31 cellular contexts compared by ENCODE assay signal in genomic region chr4:15240764-15241163, GRCh38.
A peak's percentile ranks its signal among the peaks of the same experiment; 100 is the strongest.
DNase-seq lines count a peak whose midpoint lies in the region; ATAC-seq, FAIRE-seq and TF ChIP-seq lines count a peak whose summit lies in the region.
"Had no signal": no experiment of that assay in that cellular context is flagged by ENCODE, and none has a peak within 500 bp of the region (broad histone marks: within the 10 kb centered on the region; RNA-seq: fewer than 3 reads in every experiment).

No MANE protein-coding gene starts in this region.

- no peak overlapping the region for H2AFZ ChIP-seq in keratinocyte (ENCODE audit: control insufficient read depth, low read length)
- H2AFZ ChIP-seq: hepatocyte had no signal

- dilution Hi-C loops in keratinocyte (cut with MboI; ENCODE audit: extremely low pct_ligation_motif_present, low sequenced_read_pairs), result loop anchor here (25.0 kb wide), 1 partner anchor 222 kb away; the partner anchor contains the start of gene CC2D2A

- FAIRE-seq in keratinocyte (lab: Jason Lieb, UNC), result peak; percentile 74
- FAIRE-seq: A549, D721Med, GM19239, H54 had no signal

- intact Hi-C loops in lower leg skin (cut with DNase I; ENCODE audit: low total_unique reads), result no loop called here

- in situ Hi-C loops in brain microvascular endothelial cell (cut with HindIII; ENCODE audit: low pct_ligation_motif_present, low sequenced_read_pairs), result loop anchor here (25.0 kb wide), 1 partner anchor 222 kb away; the partner anchor contains the start of gene CC2D2A

- 74 to 75% methylated on average over 3 of the region's 3 CpGs for WGBS in lower leg skin, 2 donors

- no peak for ATAC-seq in GM21447 (IDR thresholded peaks at IDR 0.05; ENCODE audit: unreplicated experiment)
- ATAC-seq: A549, left lobe of liver had no signal

- no peaks in the 10 kb centered on the region for H3K4me1 ChIP-seq in keratinocyte (ENCODE audit: control insufficient read depth, extremely low read depth, insufficient read depth, low read length)
- H3K4me1 ChIP-seq: A549, Peyer's patch had no signal

- H3K79me2 ChIP-seq in keratinocyte (ENCODE audit: control insufficient read depth, insufficient read depth, low read length), result no peaks in the 10 kb centered on the region
- H3K79me2 ChIP-seq: hepatocyte had no signal

- H3K36me3 ChIP-seq in brain microvascular endothelial cell (replicated peaks), result no peaks in the 10 kb centered on the region
- H3K36me3 ChIP-seq in keratinocyte (ENCODE audit: control insufficient read depth in 2 of 2, extremely low read depth in 1 of 2, insufficient read depth in 2 of 2, low read length in 2 of 2), result no peaks in the 10 kb centered on the region
- H3K36me3 ChIP-seq: gastroesophageal sphincter, Peyer's patch, spleen, thoracic aorta, vagina had no signal

- H3K4me2 ChIP-seq in keratinocyte (ENCODE audit: control insufficient read depth, extremely low read depth, insufficient read depth, low read depth, low read length), result no peak overlapping the region
- H3K4me2 ChIP-seq: A549, hepatocyte, KMS-11 had no signal

- DNase-seq in EL (peak; percentile 5), NB4 (ENCODE audit: low read depth) (peak; percentile 24), brain microvascular endothelial cell (peak; percentile 82), keratinocyte (ENCODE audit: low read depth, low spot score) (no peak), middle frontal gyrus (ENCODE audit: extremely low spot score, low spot score) (no peak), NCI-H1930 (lab: John Stamatoyannopoulos, UW) (no peak), lower leg skin (ENCODE audit: low spot score in 2 of 2) (no peak)
- DNase-seq: activated CD4-positive, alpha-beta T cell treated with anti-CD3 and anti-CD28 coated beads for 48 hours; caudate nucleus; CD4-positive, CD25-positive, alpha-beta regulatory T cell; DND-41; mesendoderm; NCI-H1436 treated with DMSO at 0.1 percent for 48 hours; NCI-H446; NCI-H748 treated with DMSO at 0.1 percent for 48 hours; Peyer's patch; right cardiac atrium; SIG-M5; spleen; stimulated activated CD4-positive, alpha-beta T cell treated with anti-CD3 and anti-CD28 coated beads, Interleukin-2, amount 100 ng/mL, for 24 hours had no signal

- no peaks in the 10 kb centered on the region for H3K9me1 ChIP-seq in keratinocyte (ENCODE audit: control insufficient read depth, extremely low read depth, insufficient read depth, low read length)

- no peak overlapping the region for H3K9ac ChIP-seq in keratinocyte (ENCODE audit: control insufficient read depth, extremely low read depth, insufficient read depth, low read length)
- H3K9ac ChIP-seq: KMS-11 had no signal

- H4K20me1 ChIP-seq in keratinocyte (ENCODE audit: control insufficient read depth, extremely low read depth, insufficient read depth, low read length), result peaks cover 4% of the 10 kb centered on the region

- H3K9me3 ChIP-seq in keratinocyte (ENCODE audit: control insufficient read depth, low read depth, low read length), result no peaks in the 10 kb centered on the region
- H3K9me3 ChIP-seq: A549, gastroesophageal sphincter, Peyer's patch, spleen, thoracic aorta, vagina had no signal

- H3K27ac ChIP-seq in brain microvascular endothelial cell, result peak overlapping the region; percentile 58
- H3K27ac ChIP-seq in keratinocyte (ENCODE audit: control insufficient read depth, insufficient read depth, low read length), result no peak overlapping the region
- H3K27ac ChIP-seq: A549, hepatocyte, KMS-11, Peyer's patch, vagina had no signal

- H3K27me3 ChIP-seq in brain microvascular endothelial cell (replicated peaks) (no peaks in the 10 kb centered on the region), keratinocyte (ENCODE audit: control insufficient read depth, extremely low read depth, insufficient read depth, low read length) (peaks cover 15% of the 10 kb centered on the region)
- H3K27me3 ChIP-seq: gastroesophageal sphincter, hepatocyte, Peyer's patch, spleen, vagina had no signal

- TF ChIP-seq CTCF in NB4 (IDR thresholded peaks at IDR 0.05; ENCODE audit: low read depth, low read length) (no peak), brain microvascular endothelial cell (IDR thresholded peaks at IDR 0.05; ENCODE audit: low read depth, low read length, missing control alignments) (no peak), keratinocyte (optimal IDR thresholded peaks at IDR 0.05 in 1 of 3, IDR thresholded peaks at IDR 0.05 in 1 of 3, conservative IDR thresholded peaks at IDR 0.05 in 1 of 3; ENCODE audit: extremely low read depth in 1 of 3, insufficient read depth in 2 of 3, low read length in 3 of 3) (no peak), lower leg skin (IDR thresholded peaks at IDR 0.05) (no peak)

- TF ChIP-seq POLR2A in NB4 (IDR thresholded peaks at IDR 0.05; ENCODE audit: extremely low read depth, insufficient read length), result no peak
- TF ChIP-seq POLR2A in lower leg skin (IDR thresholded peaks at IDR 0.05), result no peak

- H3K4me3 ChIP-seq in NB4 (ENCODE audit: low read depth, low read length) (no peak overlapping the region), brain microvascular endothelial cell (ENCODE audit: low read depth, low read length) (no peak overlapping the region), keratinocyte (ENCODE audit: control insufficient read depth in 2 of 3, extremely low read depth in 1 of 3, insufficient read depth in 2 of 3, low read depth in 1 of 3, low read length in 3 of 3) (no peak overlapping the region), lower leg skin (ENCODE audit: low read depth, poor library complexity, severe bottlenecking) (no peak overlapping the region)
- H3K4me3 ChIP-seq: A549, gastroesophageal sphincter, hepatocyte, Peyer's patch, spleen, thoracic aorta, vagina had no signal

Comparison
In these comparisons a context has a peak if more than half of its experiments do, and no peak if none do; other contexts are left out.
1. DNase-seq: peak in EL (single experiment), NB4 (single experiment) and brain microvascular endothelial cell (single experiment); none in keratinocyte (single experiment), middle frontal gyrus (single experiment), NCI-H1930 (0 of 2) and lower leg skin (0 of 2).